Comparison of ENCODE assay signal across 27 cellular contexts in the genomic region with DNA sequence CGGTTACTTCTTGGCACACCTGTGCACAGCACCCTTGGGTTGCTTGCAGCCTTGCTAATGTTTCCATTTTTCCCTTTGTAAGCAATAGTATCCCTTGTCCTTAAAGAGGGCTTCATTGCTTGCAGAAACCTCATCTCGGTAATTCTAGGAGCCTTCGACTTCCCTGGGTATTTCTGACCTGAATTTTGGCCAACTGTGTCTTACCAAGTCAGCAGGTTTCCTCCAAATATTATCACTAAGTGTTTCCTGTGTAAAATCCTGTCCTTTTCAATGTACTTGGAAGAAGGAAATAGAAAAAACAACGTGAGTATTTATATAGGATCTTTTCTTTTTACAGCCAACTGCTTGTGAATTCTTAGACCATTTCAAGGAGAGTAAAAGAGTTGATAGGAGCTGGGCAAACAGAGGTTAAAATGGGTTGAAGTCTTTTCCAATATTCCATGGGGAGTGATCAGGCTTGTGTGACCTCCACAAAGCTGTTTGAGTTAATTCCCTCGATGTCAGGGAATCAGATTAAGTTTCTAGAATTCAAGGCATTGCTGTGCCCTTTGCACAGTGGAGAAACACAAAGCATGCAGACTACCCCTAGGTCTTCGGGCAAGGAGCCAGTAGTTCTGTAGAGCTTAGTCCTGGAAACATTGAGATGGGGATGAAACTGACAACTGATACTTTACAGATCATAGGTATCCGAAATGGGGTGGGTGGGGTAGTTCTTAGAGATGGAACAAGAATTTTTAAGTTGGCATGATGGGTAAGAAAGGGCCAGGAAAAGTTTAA.
"Had no signal": no experiment of that assay in that cellular context is flagged by ENCODE, and none has a peak within 500 bp of the region (broad histone marks: within the 10 kb centered on the region; RNA-seq: fewer than 3 reads in every experiment).

No MANE protein-coding gene starts in this region.

- H3K9me3 ChIP-seq: colonic mucosa, lower lobe of right lung, prostate gland, right lobe of liver, stomach, testis, tibial artery had no signal

- H3K4me3 ChIP-seq: colonic mucosa, lower lobe of right lung, prostate gland, right lobe of liver, smooth muscle cell, stomach, testis, tibial artery had no signal

- H3K4me1 ChIP-seq: colonic mucosa, lower lobe of right lung, prostate gland, right lobe of liver, stomach, testis, tibial artery had no signal

- H3K27ac ChIP-seq: colonic mucosa, lower lobe of right lung, prostate gland, right lobe of liver, stomach, testis, tibial artery had no signal

- H3K27me3 ChIP-seq: colonic mucosa, right lobe of liver, stomach, testis, tibial artery had no signal

- FAIRE-seq: endometrium, frontal cortex had no signal

- H3K36me3 ChIP-seq: colonic mucosa, lower lobe of right lung, prostate gland, right lobe of liver, stomach, tibial artery had no signal

- ATAC-seq: effector memory CD8-positive, alpha-beta T cell; left colon; left ventricle myocardium superior; lower lobe of right lung; naive thymus-derived CD4-positive, alpha-beta T cell; stimulated activated effector memory CD8-positive, alpha-beta T cell treated with anti-CD3 and anti-CD28 coated beads, Interleukin-12 subunit alpha, Interleukin-12 subunit beta, amount 100 ng/mL, for 72 hours had no signal

- DNase-seq: cerebellar nuclear complex; colonic mucosa; effector memory CD8-positive, alpha-beta T cell; hypothalamus; immature natural killer cell; islet precursor cell; kidney glomerular epithelial cell; left colon; left ventricle myocardium superior; lower lobe of right lung; mesendoderm; midbrain; naive thymus-derived CD4-positive, alpha-beta T cell; nucleus accumbens; right lobe of liver; stimulated activated CD4-positive, alpha-beta T cell treated with anti-CD3 and anti-CD28 coated beads, Interleukin-12 subunit alpha, Interleukin-12 subunit beta, amount 100 ng/mL, for 4 hours; stimulated activated CD4-positive, alpha-beta T cell treated with anti-CD3 and anti-CD28 coated beads, Interleukin-1b, Interleukin-23, amount 100 ng/mL, for 48 hours; stimulated activated CD4-positive, alpha-beta T cell treated with anti-CD3 and anti-CD28 coated beads, Interleukin-4, amount 100 ng/mL, for 24 hours; stimulated activated naive CD4-positive, alpha-beta T cell treated with Interleukin-2 at 50 U/mL for 16 hours; stomach; testis; tibial artery had no signal
